Comparison of ENCODE assay signal across 1 cellular context in the genomic region with DNA sequence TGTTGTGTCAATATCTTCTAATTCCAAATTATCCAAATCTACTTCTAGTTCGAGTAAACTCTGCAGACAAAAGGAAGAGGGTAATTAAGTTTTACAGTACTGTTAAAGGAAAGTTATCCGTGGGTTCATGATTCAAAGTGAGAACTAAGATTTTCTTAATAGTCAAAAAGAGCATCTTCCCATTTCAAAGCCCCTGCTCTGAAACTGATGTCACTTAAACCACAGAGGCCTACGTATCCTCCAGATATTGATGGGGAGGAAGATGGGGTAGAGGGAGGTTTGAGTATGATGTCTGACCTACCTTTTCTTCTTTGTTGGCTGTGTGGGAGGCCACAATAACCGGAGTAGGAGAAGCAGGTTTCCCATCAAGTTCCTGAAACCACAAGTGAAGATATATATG.
TF ChIP-seq lines count a peak whose summit lies in the region.

No MANE protein-coding gene starts in this region.

TF ChIP-seq in K562, 482 proteins besides CTCF, POLR2A, EP300 and RAD21:
- TF ChIP-seq ZBTB17 (CRISPR knock-in tag; IDR thresholded peaks at IDR 0.05) (no peak), RBFOX2 (IDR thresholded peaks at IDR 0.05; ENCODE audit: low read depth, low read length) (peak; percentile 40; the same call in 1 of the 2 replicates)
